2 cellular contexts compared by ENCODE assay signal in the genomic region with DNA sequence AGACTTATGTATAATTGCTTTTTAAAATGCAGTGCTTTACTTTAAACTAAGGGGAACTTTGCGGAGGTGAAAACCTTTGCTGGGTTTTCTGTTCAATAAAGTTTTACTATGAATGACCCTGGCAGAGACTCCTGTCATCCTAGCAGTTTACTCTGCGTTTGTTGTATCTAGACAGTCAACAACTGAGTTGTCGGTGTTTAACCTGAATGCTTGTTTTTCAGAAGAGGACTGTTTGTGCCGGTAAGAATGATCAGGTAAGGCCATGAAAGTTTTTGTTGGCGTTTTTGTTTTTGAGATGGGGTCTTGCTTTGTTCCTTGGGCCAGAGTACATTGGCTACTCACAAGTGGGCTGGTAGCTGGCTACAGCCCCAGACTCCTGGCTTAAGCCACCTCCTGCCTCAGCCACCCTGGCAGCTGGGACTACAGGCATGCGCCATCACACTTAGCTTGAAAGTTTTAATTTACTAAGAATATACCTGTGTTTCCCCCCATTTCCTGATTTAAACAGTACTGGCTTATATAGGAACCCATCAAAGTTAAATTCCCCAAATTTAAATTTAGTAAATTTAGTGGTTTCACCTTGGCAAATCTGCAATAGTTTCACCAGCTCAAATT.
A peak's percentile ranks its signal among the peaks of the same experiment; 100 is the strongest.
TF ChIP-seq lines count a peak whose summit lies in the region.

No MANE protein-coding gene starts in this region.

TF ChIP-seq in HepG2, 621 proteins besides CTCF, POLR2A, EP300 and RAD21:
- TF ChIP-seq ZNF781 (CRISPR knock-in tag; IDR thresholded peaks at IDR 0.05; ENCODE audit: borderline replicate concordance, not compliant biosample characterization) (no peak), RBFOX2 (IDR thresholded peaks at IDR 0.05; ENCODE audit: low read depth, low read length) (peak; percentile 67; the same call in 1 of the 2 replicates), E2F1 (CRISPR knock-in tag; IDR thresholded peaks at IDR 0.05) (no peak), POLR2AphosphoS2 (IDR thresholded peaks at IDR 0.05; ENCODE audit: low read depth, low read length) (peak; percentile 92; the same call in 1 of the 2 replicates), POLR2AphosphoS5 (IDR thresholded peaks at IDR 0.05; ENCODE audit: low read depth, low read length) (peak; percentile 31)
- TF ChIP-seq, protein P1, sequence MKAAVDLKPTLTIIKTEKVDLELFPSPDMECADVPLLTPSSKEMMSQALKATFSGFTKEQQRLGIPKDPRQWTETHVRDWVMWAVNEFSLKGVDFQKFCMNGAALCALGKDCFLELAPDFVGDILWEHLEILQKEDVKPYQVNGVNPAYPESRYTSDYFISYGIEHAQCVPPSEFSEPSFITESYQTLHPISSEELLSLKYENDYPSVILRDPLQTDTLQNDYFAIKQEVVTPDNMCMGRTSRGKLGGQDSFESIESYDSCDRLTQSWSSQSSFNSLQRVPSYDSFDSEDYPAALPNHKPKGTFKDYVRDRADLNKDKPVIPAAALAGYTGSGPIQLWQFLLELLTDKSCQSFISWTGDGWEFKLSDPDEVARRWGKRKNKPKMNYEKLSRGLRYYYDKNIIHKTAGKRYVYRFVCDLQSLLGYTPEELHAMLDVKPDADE (CRISPR knock-in tag; IDR thresholded peaks at IDR 0.05): no peak

TF ChIP-seq in WTC11, 78 proteins besides CTCF, POLR2A, EP300 and RAD21:
- TF ChIP-seq KAT7 (CRISPR knock-in tag; IDR thresholded peaks at IDR 0.05; ENCODE audit: borderline replicate concordance): no peak
- TF ChIP-seq SMAD3 (CRISPR knock-in tag; IDR thresholded peaks at IDR 0.05; ENCODE audit: borderline replicate concordance): no peak
- TF ChIP-seq CREB1 (CRISPR knock-in tag; IDR thresholded peaks at IDR 0.05): no peak
- TF ChIP-seq ZNF396 (CRISPR knock-in tag; IDR thresholded peaks at IDR 0.05; ENCODE audit: borderline replicate concordance): no peak
- no peak for TF ChIP-seq CDX4 (CRISPR knock-in tag; IDR thresholded peaks at IDR 0.05; ENCODE audit: borderline replicate concordance)
- no peak for TF ChIP-seq NR3C1 (CRISPR knock-in tag; conservative IDR thresholded peaks at IDR 0.05; ENCODE audit: low read depth)
- no peak for TF ChIP-seq FOXP4 (CRISPR knock-in tag; IDR thresholded peaks at IDR 0.05)
- TF ChIP-seq, protein P2, sequence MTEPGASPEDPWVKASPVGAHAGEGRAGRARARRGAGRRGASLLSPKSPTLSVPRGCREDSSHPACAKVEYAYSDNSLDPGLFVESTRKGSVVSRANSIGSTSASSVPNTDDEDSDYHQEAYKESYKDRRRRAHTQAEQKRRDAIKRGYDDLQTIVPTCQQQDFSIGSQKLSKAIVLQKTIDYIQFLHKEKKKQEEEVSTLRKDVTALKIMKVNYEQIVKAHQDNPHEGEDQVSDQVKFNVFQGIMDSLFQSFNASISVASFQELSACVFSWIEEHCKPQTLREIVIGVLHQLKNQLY (CRISPR knock-in tag; IDR thresholded peaks at IDR 0.05): no peak
- no peak for TF ChIP-seq ZNF532 (CRISPR knock-in tag; IDR thresholded peaks at IDR 0.05; ENCODE audit: borderline replicate concordance)
- TF ChIP-seq, protein P3, sequence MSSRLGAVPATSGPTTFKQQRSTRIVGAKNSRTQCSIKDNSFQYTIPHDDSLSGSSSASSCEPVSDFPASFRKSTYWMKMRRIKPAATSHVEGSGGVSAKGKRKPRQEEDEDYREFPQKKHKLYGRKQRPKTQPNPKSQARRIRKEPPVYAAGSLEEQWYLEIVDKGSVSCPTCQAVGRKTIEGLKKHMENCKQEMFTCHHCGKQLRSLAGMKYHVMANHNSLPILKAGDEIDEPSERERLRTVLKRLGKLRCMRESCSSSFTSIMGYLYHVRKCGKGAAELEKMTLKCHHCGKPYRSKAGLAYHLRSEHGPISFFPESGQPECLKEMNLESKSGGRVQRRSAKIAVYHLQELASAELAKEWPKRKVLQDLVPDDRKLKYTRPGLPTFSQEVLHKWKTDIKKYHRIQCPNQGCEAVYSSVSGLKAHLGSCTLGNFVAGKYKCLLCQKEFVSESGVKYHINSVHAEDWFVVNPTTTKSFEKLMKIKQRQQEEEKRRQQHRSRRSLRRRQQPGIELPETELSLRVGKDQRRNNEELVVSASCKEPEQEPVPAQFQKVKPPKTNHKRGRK (CRISPR knock-in tag; IDR thresholded peaks at IDR 0.05; ENCODE audit: borderline replicate concordance): no peak
- TF ChIP-seq ZNF263 (CRISPR knock-in tag; IDR thresholded peaks at IDR 0.05; ENCODE audit: low read depth): no peak
- TF ChIP-seq TP53 (CRISPR knock-in tag; IDR thresholded peaks at IDR 0.05): no peak
- TF ChIP-seq, protein P4, sequence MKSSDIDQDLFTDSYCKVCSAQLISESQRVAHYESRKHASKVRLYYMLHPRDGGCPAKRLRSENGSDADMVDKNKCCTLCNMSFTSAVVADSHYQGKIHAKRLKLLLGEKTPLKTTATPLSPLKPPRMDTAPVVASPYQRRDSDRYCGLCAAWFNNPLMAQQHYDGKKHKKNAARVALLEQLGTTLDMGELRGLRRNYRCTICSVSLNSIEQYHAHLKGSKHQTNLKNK (CRISPR knock-in tag; IDR thresholded peaks at IDR 0.05): no peak
- TF ChIP-seq, protein P5, sequence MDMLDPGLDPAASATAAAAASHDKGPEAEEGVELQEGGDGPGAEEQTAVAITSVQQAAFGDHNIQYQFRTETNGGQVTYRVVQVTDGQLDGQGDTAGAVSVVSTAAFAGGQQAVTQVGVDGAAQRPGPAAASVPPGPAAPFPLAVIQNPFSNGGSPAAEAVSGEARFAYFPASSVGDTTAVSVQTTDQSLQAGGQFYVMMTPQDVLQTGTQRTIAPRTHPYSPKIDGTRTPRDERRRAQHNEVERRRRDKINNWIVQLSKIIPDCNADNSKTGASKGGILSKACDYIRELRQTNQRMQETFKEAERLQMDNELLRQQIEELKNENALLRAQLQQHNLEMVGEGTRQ (CRISPR knock-in tag; IDR thresholded peaks at IDR 0.05): no peak
- TF ChIP-seq, protein P6, sequence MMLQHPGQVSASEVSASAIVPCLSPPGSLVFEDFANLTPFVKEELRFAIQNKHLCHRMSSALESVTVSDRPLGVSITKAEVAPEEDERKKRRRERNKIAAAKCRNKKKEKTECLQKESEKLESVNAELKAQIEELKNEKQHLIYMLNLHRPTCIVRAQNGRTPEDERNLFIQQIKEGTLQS (CRISPR knock-in tag; conservative IDR thresholded peaks at IDR 0.05): no peak
- TF ChIP-seq RORB (CRISPR knock-in tag; IDR thresholded peaks at IDR 0.05): no peak
TF ChIP-seq in WTC11: peak in this region for 0.
